Comparison of ENCODE assay signal across 17 cellular contexts in genomic region chr2:206105038-206105437, GRCh38. TPM values are rescaled to one million over a fixed set of nuclear protein-coding genes. Genes with fewer than 3 reads are reported as not detected.
DNase-seq lines count a peak whose midpoint lies in the region; ATAC-seq and FAIRE-seq lines count a peak whose summit lies in the region.
"Had no signal": no experiment of that assay in that cellular context is flagged by ENCODE, and none has a peak within 500 bp of the region (broad histone marks: within the 10 kb centered on the region; RNA-seq: fewer than 3 reads in every experiment).

No MANE protein-coding gene starts in this region.

- CTCF ChIA-PET in activated CD4-positive, alpha-beta T cell treated with anti-CD3 and anti-CD28 coated beads for 36 hours (lab: Charles Lee) = no interaction called here
- CTCF ChIA-PET in activated CD4-positive, alpha-beta T cell treated with anti-CD3 and anti-CD28 coated beads, Interleukin-2, amount 10 ng/mL, durations not matched to agents 7 days and 5 days (lab: Charles Lee) = no interaction called here

- FAIRE-seq in G401.6 (lab: Jason Lieb, UNC) = peak; percentile 37
- FAIRE-seq: GM12892, H1, K562 had no signal

- ATAC-seq in activated CD4-positive, alpha-beta T cell treated with anti-CD3 and anti-CD28 coated beads for 36 hours = peak; percentile 42
- ATAC-seq in HG02970 (IDR thresholded peaks at IDR 0.05; ENCODE audit: low FRiP score, unreplicated experiment) = no peak
- ATAC-seq in GM18868 (IDR thresholded peaks at IDR 0.05; ENCODE audit: unreplicated experiment) = no peak
- ATAC-seq: K562 had no signal

- H3K27ac ChIP-seq in epithelial cell of prostate = peak overlapping the region; percentile 80
- H3K27ac ChIP-seq: 22Rv1, C4-2B, HL-60 had no signal

- no peaks in the 10 kb centered on the region for H3K9me3 Mint-ChIP-seq in activated CD4-positive, alpha-beta T cell treated with anti-CD3 and anti-CD28 coated beads for 36 hours (ENCODE audit: low read depth)
- no peaks in the 10 kb centered on the region for H3K9me3 Mint-ChIP-seq in activated CD4-positive, alpha-beta T cell treated with anti-CD3 and anti-CD28 coated beads, Interleukin-2, amount 10 ng/mL, durations not matched to agents 7 days and 5 days
- H3K9me3 Mint-ChIP-seq: CD4-positive, alpha-beta memory T cell had no signal

- H3K36me3 Mint-ChIP-seq in activated CD4-positive, alpha-beta T cell treated with anti-CD3 and anti-CD28 coated beads for 36 hours (ENCODE audit: low read depth) = no peaks in the 10 kb centered on the region
- H3K36me3 Mint-ChIP-seq in activated CD4-positive, alpha-beta T cell treated with anti-CD3 and anti-CD28 coated beads, Interleukin-2, amount 10 ng/mL, durations not matched to agents 7 days and 5 days (ENCODE audit: low read depth) = no peaks in the 10 kb centered on the region

- H3K27me3 Mint-ChIP-seq in activated CD4-positive, alpha-beta T cell treated with anti-CD3 and anti-CD28 coated beads for 36 hours = no peaks in the 10 kb centered on the region
- H3K27me3 Mint-ChIP-seq in activated CD4-positive, alpha-beta T cell treated with anti-CD3 and anti-CD28 coated beads, Interleukin-2, amount 10 ng/mL, durations not matched to agents 7 days and 5 days = no peaks in the 10 kb centered on the region
- H3K27me3 Mint-ChIP-seq: CD4-positive, alpha-beta memory T cell had no signal

- no peaks in the 10 kb centered on the region for H3K4me1 Mint-ChIP-seq in activated CD4-positive, alpha-beta T cell treated with anti-CD3 and anti-CD28 coated beads for 36 hours
- H3K4me1 Mint-ChIP-seq in activated CD4-positive, alpha-beta T cell treated with anti-CD3 and anti-CD28 coated beads, Interleukin-2, amount 10 ng/mL, durations not matched to agents 7 days and 5 days = no peaks in the 10 kb centered on the region

- POLR2A ChIA-PET in activated CD4-positive, alpha-beta T cell treated with anti-CD3 and anti-CD28 coated beads for 36 hours (lab: Charles Lee) = no interaction called here
- POLR2A ChIA-PET in activated CD4-positive, alpha-beta T cell treated with anti-CD3 and anti-CD28 coated beads, Interleukin-2, amount 10 ng/mL, durations not matched to agents 7 days and 5 days (lab: Charles Lee) = no interaction called here

- H3K4me3 Mint-ChIP-seq in activated CD4-positive, alpha-beta T cell treated with anti-CD3 and anti-CD28 coated beads for 36 hours = no peak overlapping the region
- no peak overlapping the region for H3K4me3 Mint-ChIP-seq in activated CD4-positive, alpha-beta T cell treated with anti-CD3 and anti-CD28 coated beads, Interleukin-2, amount 10 ng/mL, durations not matched to agents 7 days and 5 days
- H3K4me3 Mint-ChIP-seq: CD4-positive, alpha-beta memory T cell had no signal

- DNase-seq in activated CD4-positive, alpha-beta T cell treated with anti-CD3 and anti-CD28 coated beads for 36 hours = no peak
- DNase-seq in activated CD4-positive, alpha-beta T cell treated with anti-CD3 and anti-CD28 coated beads, Interleukin-2, amount 10 ng/mL, durations not matched to agents 7 days and 5 days = no peak
- no peak for DNase-seq in epithelial cell of prostate (ENCODE audit: low read depth, low spot score)
- DNase-seq in stimulated activated CD4-positive, alpha-beta T cell treated with anti-CD3 and anti-CD28 coated beads, Interleukin-2, amount 100 ng/mL, for 24 hours = no peak
- DNase-seq: BE2C; CD4-positive, alpha-beta memory T cell; DMS79; GDM1 had no signal

- no peak overlapping the region for H3K27ac Mint-ChIP-seq in activated CD4-positive, alpha-beta T cell treated with anti-CD3 and anti-CD28 coated beads for 36 hours
- H3K27ac Mint-ChIP-seq in activated CD4-positive, alpha-beta T cell treated with anti-CD3 and anti-CD28 coated beads, Interleukin-2, amount 10 ng/mL, durations not matched to agents 7 days and 5 days = no peak overlapping the region
- H3K27ac Mint-ChIP-seq: CD4-positive, alpha-beta memory T cell had no signal

- intact Hi-C loops in activated CD4-positive, alpha-beta T cell treated with anti-CD3 and anti-CD28 coated beads for 36 hours (cut with DNase I, micrococcal nuclease) = no loop called here

RNA-seq across cellular contexts. Expression of gene INO80D, which starts 19.1 kb away (rescaled TPM):
- total RNA-seq in activated CD4-positive, alpha-beta T cell treated with anti-CD3 and anti-CD28 coated beads for 36 hours = 10 to 100 TPM; 17.6 to 18.9 TPM
- total RNA-seq in activated CD4-positive, alpha-beta T cell treated with anti-CD3 and anti-CD28 coated beads, Interleukin-2, amount 10 ng/mL, durations not matched to agents 7 days and 5 days = 10 to 100 TPM; 27.3 to 28.8 TPM

RNA-seq across cellular contexts. Expression of gene NDUFS1, which starts 54.2 kb away (rescaled TPM):
- total RNA-seq in activated CD4-positive, alpha-beta T cell treated with anti-CD3 and anti-CD28 coated beads for 36 hours = 10 to 100 TPM; 70.6 to 90.4 TPM
- total RNA-seq in activated CD4-positive, alpha-beta T cell treated with anti-CD3 and anti-CD28 coated beads, Interleukin-2, amount 10 ng/mL, durations not matched to agents 7 days and 5 days = 10 to 100 TPM; 58.9 to 64.9 TPM

RNA-seq across cellular contexts. Expression of gene EEF1B2, which starts 54.7 kb away (rescaled TPM):
- 1,000 to 10,000 TPM in 1 of 2 experiments, 100 to 1,000 TPM in 1; 983 to 1,166 TPM for total RNA-seq in activated CD4-positive, alpha-beta T cell treated with anti-CD3 and anti-CD28 coated beads for 36 hours
- total RNA-seq in activated CD4-positive, alpha-beta T cell treated with anti-CD3 and anti-CD28 coated beads, Interleukin-2, amount 10 ng/mL, durations not matched to agents 7 days and 5 days = 100 to 1,000 TPM; 639 to 650 TPM
